16 cellular contexts compared by ENCODE assay signal in genomic region chr13:99426426-99426825, GRCh38.
DNase-seq lines count a peak whose midpoint lies in the region; ATAC-seq and TF ChIP-seq lines count a peak whose summit lies in the region.
"Had no signal": no experiment of that assay in that cellular context is flagged by ENCODE, and none has a peak within 500 bp of the region (broad histone marks: within the 10 kb centered on the region; RNA-seq: fewer than 3 reads in every experiment).

No MANE protein-coding gene starts in this region.

- H3K9ac ChIP-seq in BLaER1 (peak overlapping the region; percentile 66; the same call in 1 of the 2 replicates), mammary epithelial cell (ENCODE audit: insufficient read depth, low read length) (no peak overlapping the region)

- TF ChIP-seq CTCF in upper lobe of left lung (IDR thresholded peaks at IDR 0.05) (no peak), mammary epithelial cell (conservative IDR thresholded peaks at IDR 0.05 in 1 of 2, IDR thresholded peaks at IDR 0.05 in 1 of 2; ENCODE audit: extremely low read depth in 1 of 2, insufficient read depth in 1 of 2, low read depth in 1 of 2, low read length in 2 of 2) (no peak)

- CTCF ChIA-PET in CD8-positive, alpha-beta memory T cell (lab: Charles Lee): interaction anchor here (0.9 to 10.2 kb wide), 6 partner anchors 9 to 250 kb away, joined by 3 to 108 read pairs (median 3); no protein-coding TSS in a partner anchor
- CTCF ChIA-PET in mammary epithelial cell (lab: Charles Lee; ENCODE audit: low non-redundant PET): no interaction called here

- no TSS peak for BruUV-seq in mammary epithelial cell (replicated peaks; lab: Mats Ljungman, UMichigan)

- 73 to 89% methylated on average over 7 of the region's 7 CpGs for WGBS in upper lobe of left lung, 2 donors
- WGBS in mammary epithelial cell (ENCODE audit: low coverage, missing lambda C conversion rate): 81% methylated on average over 6 of the region's 7 CpGs

- H3K9me3 ChIP-seq in BLaER1 (peaks cover 37% of the 10 kb centered on the region), T-helper 17 cell (ENCODE audit: control insufficient read depth, low read length, poor library complexity, severe bottlenecking) (no peaks in the 10 kb centered on the region), upper lobe of left lung (no peaks in the 10 kb centered on the region), mammary epithelial cell (replicated peaks; ENCODE audit: insufficient read depth, low read length) (no peaks in the 10 kb centered on the region)
- no peaks in the 10 kb centered on the region for H3K9me3 ChIP-seq in CD8-positive, alpha-beta memory T cell (ENCODE audit: low read length)
- H3K9me3 ChIP-seq: adrenal gland, BE2C, mucosa of descending colon had no signal

- POLR2A ChIA-PET in CD8-positive, alpha-beta memory T cell (lab: Charles Lee): interaction anchor here (0.7 to 1.3 kb wide), 2 partner anchors 8 to 104 kb away, joined by 4 to 5 read pairs; no protein-coding TSS in a partner anchor

- no peak overlapping the region for H2AFZ ChIP-seq in mammary epithelial cell (ENCODE audit: low read depth, low read length)

- TF ChIP-seq EP300 in upper lobe of left lung (IDR thresholded peaks at IDR 0.05): no peak

- dilution Hi-C loops in mammary epithelial cell (cut with HindIII; ENCODE audit: low sequenced_read_pairs): no loop called here

- no peaks in the 10 kb centered on the region for H4K20me1 ChIP-seq in BLaER1
- H4K20me1 ChIP-seq in mammary epithelial cell (ENCODE audit: insufficient read depth, low read length): no peaks in the 10 kb centered on the region

- peak overlapping the region in 7 of 8 donors; percentile 8 to 92 (median 88) for H3K27ac Mint-ChIP-seq in CD8-positive, alpha-beta memory T cell
- H3K27ac Mint-ChIP-seq in T-helper 17 cell (peak overlapping the region; percentile 97), immature natural killer cell (peak overlapping the region in 3 of 6 donors; percentile 17 to 72 (median 59))

- H3K4me1 ChIP-seq in BLaER1 (peaks cover 75% of the 10 kb centered on the region), upper lobe of left lung (peaks cover 10 to 19% (median 13%) of the 10 kb centered on the region in 4 donors), mammary epithelial cell (ENCODE audit: insufficient read depth, low read length) (no peaks in the 10 kb centered on the region)
- peaks cover 61% of the 10 kb centered on the region for H3K4me1 ChIP-seq in CD8-positive, alpha-beta memory T cell (ENCODE audit: insufficient read depth, low read length)
- H3K4me1 ChIP-seq: adrenal gland, BE2C had no signal

- H3K4me1 Mint-ChIP-seq in CD8-positive, alpha-beta memory T cell: peaks cover 38 to 62% (median 50%) of the 10 kb centered on the region in 3 donors
- peaks cover 28% of the 10 kb centered on the region for H3K4me1 Mint-ChIP-seq in T-helper 17 cell
- H3K4me1 Mint-ChIP-seq in immature natural killer cell: peaks cover 33 to 41% of the 10 kb centered on the region in 2 donors

- no peak for ATAC-seq in T-helper 17 cell
- ATAC-seq in GM21825 (IDR thresholded peaks at IDR 0.05; ENCODE audit: unreplicated experiment): no peak
- no peak for ATAC-seq in upper lobe of left lung (ENCODE audit: low FRiP score in 2 of 2)

- intact Hi-C loops in mammary epithelial cell (cut with micrococcal nuclease): no loop called here

- no peaks in the 10 kb centered on the region for H3K79me2 ChIP-seq in mammary epithelial cell (ENCODE audit: insufficient read depth, low read length)

- no peaks in the 10 kb centered on the region for H3K9me3 Mint-ChIP-seq in CD8-positive, alpha-beta memory T cell
- H3K9me3 Mint-ChIP-seq in immature natural killer cell: peaks cover 0 to 3% (median 0%) of the 10 kb centered on the region in 6 donors

- H3K36me3 ChIP-seq in BLaER1 (no peaks in the 10 kb centered on the region), upper lobe of left lung (no peaks in the 10 kb centered on the region), mammary epithelial cell (ENCODE audit: insufficient read depth, low read length) (no peaks in the 10 kb centered on the region)
- H3K36me3 ChIP-seq in CD8-positive, alpha-beta memory T cell (ENCODE audit: insufficient read depth, low read length): no peaks in the 10 kb centered on the region
- H3K36me3 ChIP-seq: adrenal gland, BE2C had no signal

- no peak for DNase-seq in CD8-positive, alpha-beta memory T cell
- DNase-seq in T-helper 17 cell: no peak
- no peak for DNase-seq in immature natural killer cell
- no peak for DNase-seq in upper lobe of left lung
- no peak for DNase-seq in mammary epithelial cell
- DNase-seq in anterior cingulate cortex (lab: John Stamatoyannopoulos, UW): no peak
- DNase-seq: BE2C, erythroblast, kidney, NCI-H2107, NCI-H748 treated with DMSO at 0.1 percent for 48 hours, posterior cingulate gyrus had no signal

- H3K36me3 Mint-ChIP-seq in CD8-positive, alpha-beta memory T cell: no peaks in the 10 kb centered on the region
- H3K36me3 Mint-ChIP-seq in T-helper 17 cell (ENCODE audit: low read depth) (no peaks in the 10 kb centered on the region), immature natural killer cell (no peaks in the 10 kb centered on the region)

- H3K4me2 ChIP-seq in BLaER1 (peak overlapping the region; percentile 92), mammary epithelial cell (ENCODE audit: insufficient read depth, low read depth, low read length) (no peak overlapping the region)

- H3K27ac ChIP-seq in BLaER1 (peak overlapping the region; percentile 81), upper lobe of left lung (no peak overlapping the region), mammary epithelial cell (ENCODE audit: insufficient read depth, low read depth, low read length) (no peak overlapping the region)
- no peak overlapping the region for H3K27ac ChIP-seq in CD8-positive, alpha-beta memory T cell (ENCODE audit: low read depth, low read length)

- H3K27me3 ChIP-seq in BLaER1 (no peaks in the 10 kb centered on the region), upper lobe of left lung (no peaks in the 10 kb centered on the region), mammary epithelial cell (ENCODE audit: insufficient read depth, low read length) (peaks cover 4% of the 10 kb centered on the region)
- H3K27me3 ChIP-seq in CD8-positive, alpha-beta memory T cell (ENCODE audit: insufficient read depth, low read length, poor library complexity, severe bottlenecking): no peaks in the 10 kb centered on the region
- H3K27me3 ChIP-seq: adrenal gland had no signal

- in situ Hi-C loops in mammary epithelial cell (cut with MboI; ENCODE audit: low sequenced_read_pairs in 2 of 2): no loop called here

- peak overlapping the region in 6 of 7 donors; percentile 2 to 58 (median 51) for H3K4me3 Mint-ChIP-seq in CD8-positive, alpha-beta memory T cell
- peak overlapping the region; percentile 60 for H3K4me3 Mint-ChIP-seq in T-helper 17 cell
- peak overlapping the region in 3 of 5 donors; percentile 33 to 53 (median 46) for H3K4me3 Mint-ChIP-seq in immature natural killer cell

- H3K4me3 ChIP-seq in BLaER1 (0 out of 2 replicates have a peak overlapping the region, but pooled peaks have one; percentile 46), upper lobe of left lung (no peak overlapping the region), mammary epithelial cell (replicated peaks in 1 of 3; ENCODE audit: insufficient read depth in 1 of 3, low read depth in 2 of 3, low read length in 3 of 3) (no peak overlapping the region)
- no peak overlapping the region for H3K4me3 ChIP-seq in CD8-positive, alpha-beta memory T cell (ENCODE audit: low read length)
- H3K4me3 ChIP-seq: adrenal gland, mucosa of descending colon had no signal

- no peak for TF ChIP-seq POLR2A in upper lobe of left lung (IDR thresholded peaks at IDR 0.05)

- H3K27me3 Mint-ChIP-seq in CD8-positive, alpha-beta memory T cell: no peaks in the 10 kb centered on the region
- no peaks in the 10 kb centered on the region for H3K27me3 Mint-ChIP-seq in T-helper 17 cell
- H3K27me3 Mint-ChIP-seq in immature natural killer cell (ENCODE audit: low read depth in 3 of 3): peaks cover 7 to 23% (median 12%) of the 10 kb centered on the region in 3 donors
